ENCODE assay signal across 16 cellular contexts in the genomic region with DNA sequence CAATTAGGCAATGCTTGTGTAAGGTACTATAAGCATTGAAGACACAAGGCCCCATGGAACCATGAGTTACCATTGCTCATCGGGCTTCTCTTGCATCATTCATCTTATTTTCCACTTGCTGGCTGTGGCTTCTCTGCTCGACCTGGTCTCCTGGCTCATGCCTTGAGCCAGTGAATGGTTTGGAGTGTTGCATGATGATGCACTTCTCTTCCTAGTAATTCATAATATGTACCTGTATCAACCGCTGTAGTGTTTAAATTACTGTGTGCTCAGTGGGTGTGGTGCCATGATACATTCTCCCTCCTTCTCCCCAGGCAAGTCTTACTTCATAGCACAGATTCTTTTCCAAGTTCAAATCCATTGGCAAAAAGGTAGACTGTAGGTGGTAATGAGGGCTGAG.
DNase-seq lines count a peak whose midpoint lies in the region; ATAC-seq, FAIRE-seq and TF ChIP-seq lines count a peak whose summit lies in the region.
"Had no signal": no experiment of that assay in that cellular context is flagged by ENCODE, and none has a peak within 500 bp of the region (broad histone marks: within the 10 kb centered on the region; RNA-seq: fewer than 3 reads in every experiment).

No MANE protein-coding gene starts in this region.

- peak; percentile 100 for FAIRE-seq in bronchial epithelial cell (lab: Jason Lieb, UNC)
- FAIRE-seq: GM12878, GM18507 had no signal

- H3K9me2 ChIP-seq in GM23338 (ENCODE audit: insufficient read depth), result 0 out of 2 replicates have a peak, but pooled peaks cover 2% of the 10 kb centered on the region

- no peak overlapping the region for H3K27ac ChIP-seq in GM23338 (ENCODE audit: low read depth)
- no peak overlapping the region for H3K27ac ChIP-seq in sigmoid colon

- H3K4me3 ChIP-seq in GM23338 (no peak overlapping the region), bronchial epithelial cell (ENCODE audit: low read depth, low read length) (no peak overlapping the region), sigmoid colon (no peak overlapping the region)
- H3K4me3 ChIP-seq: GM12878 had no signal

- no peak overlapping the region for H3K4me3 Mint-ChIP-seq in GM23338

- peak overlapping the region; percentile 66 for H2AFZ ChIP-seq in GM23338

- TF ChIP-seq CTCF in GM23338 (conservative IDR thresholded peaks at IDR 0.05; ENCODE audit: low read depth in 2 of 2) (no peak), bronchial epithelial cell (IDR thresholded peaks at IDR 0.05; ENCODE audit: insufficient read depth, low read length, severe bottlenecking) (no peak), sigmoid colon (IDR thresholded peaks at IDR 0.05) (no peak)

- H3K36me3 ChIP-seq in GM23338 (ENCODE audit: insufficient read depth), result no peaks in the 10 kb centered on the region
- no peaks in the 10 kb centered on the region for H3K36me3 ChIP-seq in bronchial epithelial cell (ENCODE audit: control insufficient read depth, insufficient read depth, low read length)
- H3K36me3 ChIP-seq in sigmoid colon, result no peaks in the 10 kb centered on the region

- 57 to 77% methylated on average over 3 of the region's 3 CpGs for WGBS in sigmoid colon, 2 donors

- H3F3A ChIP-seq in GM23338 (replicated peaks; ENCODE audit: low read depth), result no peaks in the 10 kb centered on the region

- intact Hi-C loops in sigmoid colon (cut with DNase I), result no loop called here

- no peaks in the 10 kb centered on the region for H4K20me1 ChIP-seq in GM23338 (replicated peaks; ENCODE audit: insufficient read depth)

- H3K4me1 ChIP-seq in GM23338 (ENCODE audit: insufficient read depth) (no peaks in the 10 kb centered on the region), sigmoid colon (no peaks in the 10 kb centered on the region)
- H3K4me1 ChIP-seq: Caco-2 had no signal

- H3K4me2 ChIP-seq in GM23338, result no peak overlapping the region

- H3K9me3 ChIP-seq in sigmoid colon, result no peaks in the 10 kb centered on the region
- H3K9me3 ChIP-seq: Caco-2 had no signal

- TF ChIP-seq EP300 in sigmoid colon (IDR thresholded peaks at IDR 0.05), result no peak

- no peak overlapping the region for H3K27ac Mint-ChIP-seq in GM23338

- no peaks in the 10 kb centered on the region for H3K36me3 Mint-ChIP-seq in GM23338 (ENCODE audit: low read depth)

- no peaks in the 10 kb centered on the region for H3K27me3 ChIP-seq in GM23338 (ENCODE audit: insufficient read depth)
- H3K27me3 ChIP-seq in bronchial epithelial cell (ENCODE audit: control insufficient read depth, insufficient read depth, low read length), result no peaks in the 10 kb centered on the region
- H3K27me3 ChIP-seq in sigmoid colon, result no peaks in the 10 kb centered on the region

- H3K4me1 Mint-ChIP-seq in GM23338, result peaks cover 5% of the 10 kb centered on the region

- no peak for TF ChIP-seq POLR2A in sigmoid colon (IDR thresholded peaks at IDR 0.05)

- H3K27me3 Mint-ChIP-seq in GM23338 (ENCODE audit: insufficient read depth, low read depth, poor library complexity), result no peaks in the 10 kb centered on the region

- H3K79me2 ChIP-seq in GM23338 (replicated peaks; ENCODE audit: insufficient read depth), result no peaks in the 10 kb centered on the region

- H3K9me3 Mint-ChIP-seq in GM23338, result no peaks in the 10 kb centered on the region

- no peak for ATAC-seq in GM23338
- no peak for ATAC-seq in GM19035 (IDR thresholded peaks at IDR 0.05; ENCODE audit: unreplicated experiment)
- ATAC-seq in GM21825 (IDR thresholded peaks at IDR 0.05; ENCODE audit: unreplicated experiment), result no peak
- ATAC-seq: GM12878 had no signal

- DNase-seq in GM23338 (ENCODE audit: low spot score) (no peak), NCI-H748 (lab: John Stamatoyannopoulos, UW; ENCODE audit: unreplicated experiment) (peak; percentile 45), bronchial epithelial cell (ENCODE audit: low read depth) (peak; percentile 99), kidney tubule cell (ENCODE audit: low spot score) (peak; percentile 19), sigmoid colon (no peak)
- no peak for DNase-seq in activated CD4-positive, alpha-beta T cell treated with anti-CD3 and anti-CD28 coated beads for 4 hours
- DNase-seq: AML-193, Caco-2, Karpas-422, NCI-H187 treated with DMSO at 0.1 percent for 48 hours, NCI-H510A, RPMI8226 had no signal

TF ChIP-seq in GM23338, 12 proteins besides CTCF, POLR2A, EP300 and RAD21:
- TF ChIP-seq, protein P1, sequence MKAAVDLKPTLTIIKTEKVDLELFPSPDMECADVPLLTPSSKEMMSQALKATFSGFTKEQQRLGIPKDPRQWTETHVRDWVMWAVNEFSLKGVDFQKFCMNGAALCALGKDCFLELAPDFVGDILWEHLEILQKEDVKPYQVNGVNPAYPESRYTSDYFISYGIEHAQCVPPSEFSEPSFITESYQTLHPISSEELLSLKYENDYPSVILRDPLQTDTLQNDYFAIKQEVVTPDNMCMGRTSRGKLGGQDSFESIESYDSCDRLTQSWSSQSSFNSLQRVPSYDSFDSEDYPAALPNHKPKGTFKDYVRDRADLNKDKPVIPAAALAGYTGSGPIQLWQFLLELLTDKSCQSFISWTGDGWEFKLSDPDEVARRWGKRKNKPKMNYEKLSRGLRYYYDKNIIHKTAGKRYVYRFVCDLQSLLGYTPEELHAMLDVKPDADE (IDR thresholded peaks at IDR 0.05), result no peak

Comparison
In these comparisons a context has a peak if more than half of its experiments do, and no peak if none do; other contexts are left out.
1. DNase-seq: peak in NCI-H748 (single experiment), bronchial epithelial cell (single experiment) and kidney tubule cell (single experiment); none in GM23338 (single experiment), activated CD4-positive, alpha-beta T cell treated with anti-CD3 and anti-CD28 coated beads for 4 hours (0 of 2) and sigmoid colon (single experiment).